In genomic region chr1:167532375-167532774, GRCh38 we compare ENCODE assay signal across 25 cellular contexts. TPM values are rescaled to one million over a fixed set of nuclear protein-coding genes. Genes with fewer than 3 reads are reported as not detected.
DNase-seq lines count a peak whose midpoint lies in the region; ATAC-seq, FAIRE-seq and TF ChIP-seq lines count a peak whose summit lies in the region.
"Had no signal": no experiment of that assay in that cellular context is flagged by ENCODE, and none has a peak within 500 bp of the region (broad histone marks: within the 10 kb centered on the region; RNA-seq: fewer than 3 reads in every experiment).

No MANE protein-coding gene starts in this region.

- H3K36me3 ChIP-seq in right lobe of liver (no peaks in the 10 kb centered on the region), adrenal gland (replicated peaks in 1 of 2) (no peaks in the 10 kb centered on the region)
- H3K36me3 ChIP-seq: BE2C, HAP-1 had no signal

- no peaks in the 10 kb centered on the region for H3K36me3 Mint-ChIP-seq in stimulated activated naive B cell treated with anti-CD40 and anti-IgM and Interleukin-4, amounts not matched to agents 10 μg/mL and 1 μg/mL and 100 μg/mL, for 72 hours
- H3K36me3 Mint-ChIP-seq: CD4-positive, CD25-positive, alpha-beta regulatory T cell had no signal

- H3K27me3 ChIP-seq in right lobe of liver = no peaks in the 10 kb centered on the region
- no peaks in the 10 kb centered on the region for H3K27me3 ChIP-seq in adrenal gland
- H3K27me3 ChIP-seq: BE2C had no signal

- peak overlapping the region in 2 of 3 donors; percentile 47 to 76 for H3K27ac ChIP-seq in right lobe of liver
- no peak overlapping the region for H3K27ac ChIP-seq in adrenal gland
- H3K27ac ChIP-seq: KMS-11, PC-9 had no signal

- peak; percentile 13 for FAIRE-seq in GM12891 (lab: Jason Lieb, UNC)
- FAIRE-seq: HTR-8/SVneo had no signal

- TF ChIP-seq CTCF in epithelial cell of esophagus (IDR thresholded peaks at IDR 0.05; ENCODE audit: insufficient read depth, low read depth, low read length, missing control alignments) = no peak
- no peak for TF ChIP-seq CTCF in right lobe of liver (IDR thresholded peaks at IDR 0.05)
- TF ChIP-seq CTCF in adrenal gland (IDR thresholded peaks at IDR 0.05) = no peak

- no peaks in the 10 kb centered on the region for H3K27me3 Mint-ChIP-seq in stimulated activated naive B cell treated with anti-CD40 and anti-IgM and Interleukin-4, amounts not matched to agents 10 μg/mL and 1 μg/mL and 100 μg/mL, for 72 hours

- peak overlapping the region; percentile 32 for H3K27ac Mint-ChIP-seq in stimulated activated naive B cell treated with anti-CD40 and anti-IgM and Interleukin-4, amounts not matched to agents 10 μg/mL and 1 μg/mL and 100 μg/mL, for 72 hours
- H3K27ac Mint-ChIP-seq: CD4-positive, CD25-positive, alpha-beta regulatory T cell; GM23338 had no signal

- no peaks in the 10 kb centered on the region for H3K4me1 Mint-ChIP-seq in stimulated activated naive B cell treated with anti-CD40 and anti-IgM and Interleukin-4, amounts not matched to agents 10 μg/mL and 1 μg/mL and 100 μg/mL, for 72 hours

- H3K4me3 ChIP-seq in epithelial cell of esophagus (ENCODE audit: low read length) (no peak overlapping the region), right lobe of liver (no peak overlapping the region), adrenal gland (no peak overlapping the region)
- H3K4me3 ChIP-seq: GM23338, HAP-1, PC-9 had no signal

- no peaks in the 10 kb centered on the region for H3K9me3 Mint-ChIP-seq in stimulated activated naive B cell treated with anti-CD40 and anti-IgM and Interleukin-4, amounts not matched to agents 10 μg/mL and 1 μg/mL and 100 μg/mL, for 72 hours
- H3K9me3 Mint-ChIP-seq: CD4-positive, CD25-positive, alpha-beta regulatory T cell; GM23338 had no signal

- peak; percentile 56 to 72 (median 66) for ATAC-seq in right lobe of liver
- ATAC-seq in stimulated activated naive B cell treated with anti-CD40 and anti-IgM and Interleukin-4, amounts not matched to agents 10 μg/mL and 1 μg/mL and 100 μg/mL, for 72 hours (replicated peaks) = no peak
- ATAC-seq: GM23338 had no signal

- TF ChIP-seq POLR2A in GM12891 (IDR thresholded peaks at IDR 0.05; ENCODE audit: low read depth, low read length) (no peak), right lobe of liver (IDR thresholded peaks at IDR 0.05) (no peak), adrenal gland (IDR thresholded peaks at IDR 0.05) (no peak)

- H3K4me3 Mint-ChIP-seq in stimulated activated naive B cell treated with anti-CD40 and anti-IgM and Interleukin-4, amounts not matched to agents 10 μg/mL and 1 μg/mL and 100 μg/mL, for 72 hours = no peak overlapping the region
- H3K4me3 Mint-ChIP-seq: CD4-positive, CD25-positive, alpha-beta regulatory T cell; GM23338 had no signal

- H3K9me3 ChIP-seq in right lobe of liver (no peaks in the 10 kb centered on the region), adrenal gland (replicated peaks in 1 of 3) (no peaks in the 10 kb centered on the region)
- H3K9me3 ChIP-seq: BE2C, HAP-1, SK-N-SH had no signal

- DNase-seq in GM12891 (ENCODE audit: insufficient read length, low spot score) (no peak), epithelial cell of esophagus (ENCODE audit: low read depth) (peak; percentile 25), right lobe of liver (no peak), iPS-NIHi11 (ENCODE audit: low spot score) (no peak), adrenal gland (no peak), amygdala (lab: John Stamatoyannopoulos, UW) (no peak)
- no peak for DNase-seq in stimulated activated naive B cell treated with anti-CD40 and anti-IgM and Interleukin-4, amounts not matched to agents 10 μg/mL and 1 μg/mL and 100 μg/mL, for 72 hours
- DNase-seq: BE2C; CD4-positive, CD25-positive, alpha-beta regulatory T cell; DMS 273 treated with DMSO at 0.1 percent for 48 hours; GF-D8; IMR-90; NCI-H1092 treated with DMSO at 0.1 percent for 48 hours; NCI-H1436 treated with DMSO at 0.1 percent for 48 hours; NCI-H1930; NCI-H2227 treated with DMSO at 0.1 percent for 48 hours; NCI-H510A treated with DMSO at 0.1 percent for 48 hours; NCI-H748 treated with DMSO at 0.1 percent for 48 hours; PC-9; SIG-M5; SK-N-SH had no signal

- intact Hi-C loops in right lobe of liver (cut with DNase I) = no loop called here
- intact Hi-C loops in adrenal gland (cut with DNase I) = loop anchor here (5.0 to 10.0 kb wide), 4 partner anchors 75 to 465 kb away; no protein-coding TSS in a partner anchor

- H3K4me1 ChIP-seq in right lobe of liver = peaks cover 0 to 26% (median 7%) of the 10 kb centered on the region in 4 donors
- H3K4me1 ChIP-seq in adrenal gland (replicated peaks in 1 of 2) = no peaks in the 10 kb centered on the region
- H3K4me1 ChIP-seq: BE2C, HAP-1 had no signal

TF ChIP-seq in GM12891, 5 proteins besides CTCF, POLR2A, EP300 and RAD21:
- no peak for TF ChIP-seq POU2F2 (IDR thresholded peaks at IDR 0.05; ENCODE audit: low read depth, low read length)
- TF ChIP-seq POLR2AphosphoS5 (IDR thresholded peaks at IDR 0.05; ENCODE audit: low read depth, low read length) = no peak
- TF ChIP-seq SPI1 (IDR thresholded peaks at IDR 0.05; ENCODE audit: low read depth, low read length) = no peak
- TF ChIP-seq PAX5 (IDR thresholded peaks at IDR 0.05; ENCODE audit: insufficient read depth, low read length, severe bottlenecking) = no peak
- no peak for TF ChIP-seq TAF1 (IDR thresholded peaks at IDR 0.05; ENCODE audit: low read depth, low read length)
TF ChIP-seq in GM12891: peak in this region for 0.

RNA-seq across cellular contexts. Expression of gene CD247, which starts 14.0 kb away (rescaled TPM):
- 0.26 TPM for polyA plus RNA-seq in GM12891 (2012; ENCODE audit: low read depth, missing spikeins)
- 1 to 10 TPM in 2 of 6 experiments, under 1 TPM in 4; 0.48 to 2.2 (median 0.71) TPM for total RNA-seq in right lobe of liver
- total RNA-seq in adrenal gland = 1 to 10 TPM in 4 of 8 donors, under 1 TPM in 3, not detected in 1; 0.26 to 2.3 (median 1.4) TPM
- 1 to 10 TPM in 2 of 3 donors, under 1 TPM in 1; 0.73 to 2.2 (median 1.2) TPM for polyA plus RNA-seq in adrenal gland
- total RNA-seq: IMR-90, PC-9 had no signal
- polyA plus RNA-seq: IMR-90 had no signal

RNA-seq across cellular contexts. Expression of gene CREG1, which starts 21.2 kb away (rescaled TPM):
- 5.7 TPM for polyA plus RNA-seq in GM12891 (2012; ENCODE audit: low read depth, missing spikeins)
- 100 to 1,000 TPM in 5 of 6 experiments, 10 to 100 TPM in 1; 95.8 to 230 (median 171) TPM for total RNA-seq in right lobe of liver
- total RNA-seq in adrenal gland = 100 to 1,000 TPM; 170 to 605 (median 328) TPM
- polyA plus RNA-seq in adrenal gland = 100 to 1,000 TPM in 1 of 3 donors, 10 to 100 TPM in 2; 69.8 to 267 (median 86.9) TPM

Comparison
In these comparisons a context has a peak if more than half of its experiments do, and no peak if none do; other contexts are left out.
1. ATAC-seq: peak in right lobe of liver (4 of 4); none in stimulated activated naive B cell treated with anti-CD40 and anti-IgM and Interleukin-4, amounts not matched to agents 10 μg/mL and 1 μg/mL and 100 μg/mL, for 72 hours (0 of 2).
2. H3K27ac ChIP-seq: peak in right lobe of liver (2 of 3); none in adrenal gland (0 of 5).
3. intact Hi-C loops: an anchor here in adrenal gland (5.0 to 10.0 kb wide); none called in right lobe of liver.